Comparison of ENCODE assay signal across 25 cellular contexts in genomic region chr12:89368386-89368785, GRCh38. TPM values are rescaled to one million over a fixed set of nuclear protein-coding genes. Genes with fewer than 3 reads are reported as not detected.
DNase-seq lines count a peak whose midpoint lies in the region; ATAC-seq, FAIRE-seq and TF ChIP-seq lines count a peak whose summit lies in the region.
"Had no signal": no experiment of that assay in that cellular context is flagged by ENCODE, and none has a peak within 500 bp of the region (broad histone marks: within the 10 kb centered on the region; RNA-seq: fewer than 3 reads in every experiment).

No MANE protein-coding gene starts in this region.

- H3K4me2 ChIP-seq in endothelial cell of umbilical vein (ENCODE audit: insufficient read depth, low read length) = peak overlapping the region; percentile 7
- H3K4me2 ChIP-seq: GM23338 had no signal

- H3K27ac ChIP-seq in RWPE1 = peak overlapping the region; percentile 60
- peak overlapping the region; percentile 93 for H3K27ac ChIP-seq in endothelial cell of umbilical vein (ENCODE audit: insufficient read depth, low read depth, low read length)
- no peak overlapping the region for H3K27ac ChIP-seq in lower lobe of right lung
- H3K27ac ChIP-seq in small intestine (ENCODE audit: low read depth in 1 of 2, low read length in 1 of 2) = no peak overlapping the region
- H3K27ac ChIP-seq: SJCRH30 had no signal

- no peaks in the 10 kb centered on the region for H3K79me2 ChIP-seq in endothelial cell of umbilical vein (ENCODE audit: control insufficient read depth, insufficient read depth, low read length)

- H3K9me1 ChIP-seq in endothelial cell of umbilical vein (replicated peaks; ENCODE audit: control insufficient read depth, extremely low read depth, insufficient read depth, low read length) = no peaks in the 10 kb centered on the region

- H3K9me3 Mint-ChIP-seq in osteocyte (ENCODE audit: unreplicated experiment) = no peaks in the 10 kb centered on the region
- H3K9me3 Mint-ChIP-seq in activated naive CD4-positive, alpha-beta T cell treated with anti-CD3 and anti-CD28 coated beads for 36 hours = no peaks in the 10 kb centered on the region
- H3K9me3 Mint-ChIP-seq: GM23338 had no signal

- no peak overlapping the region for H3K4me3 ChIP-seq in endothelial cell of umbilical vein (replicated peaks in 1 of 3; ENCODE audit: insufficient read depth in 1 of 3, low read depth in 1 of 3, low read length in 3 of 3)
- no peak overlapping the region for H3K4me3 ChIP-seq in lower lobe of right lung
- H3K4me3 ChIP-seq in small intestine (ENCODE audit: low read depth in 1 of 2, low read length in 2 of 2) = no peak overlapping the region
- H3K4me3 ChIP-seq: GM12878, GM23338, HAP-1, SJCRH30 had no signal

- dilution Hi-C loops in endothelial cell of umbilical vein (cut with MboI; ENCODE audit: extremely low pct_ligation_motif_present, low sequenced_read_pairs) = no loop called here

- ATAC-seq in lower lobe of right lung = peak; percentile 41 to 43
- ATAC-seq in GM21360 (IDR thresholded peaks at IDR 0.05; ENCODE audit: unreplicated experiment) = no peak
- ATAC-seq: GM12878, GM23338, HepG2 had no signal

- TF ChIP-seq POLR2A in endothelial cell of umbilical vein (IDR thresholded peaks at IDR 0.05; ENCODE audit: low read depth, low read length) = no peak

- no peak overlapping the region for H3K27ac Mint-ChIP-seq in osteocyte (ENCODE audit: unreplicated experiment)
- no peak overlapping the region for H3K27ac Mint-ChIP-seq in activated naive CD4-positive, alpha-beta T cell treated with anti-CD3 and anti-CD28 coated beads for 36 hours
- H3K27ac Mint-ChIP-seq: GM23338 had no signal

- H2AFZ ChIP-seq in endothelial cell of umbilical vein (ENCODE audit: low read depth, low read length) = no peak overlapping the region
- H2AFZ ChIP-seq: GM23338 had no signal

- H3K27me3 Mint-ChIP-seq in osteocyte (ENCODE audit: unreplicated experiment) = no peaks in the 10 kb centered on the region
- H3K27me3 Mint-ChIP-seq in activated naive CD4-positive, alpha-beta T cell treated with anti-CD3 and anti-CD28 coated beads for 36 hours (ENCODE audit: low read depth) = peaks cover 2% of the 10 kb centered on the region

- H3K36me3 ChIP-seq in endothelial cell of umbilical vein (ENCODE audit: control insufficient read depth in 2 of 2, extremely low read depth in 1 of 2, insufficient read depth in 2 of 2, low read length in 2 of 2) (no peaks in the 10 kb centered on the region), lower lobe of right lung (no peaks in the 10 kb centered on the region), small intestine (ENCODE audit: control insufficient read depth in 2 of 2, insufficient read depth in 2 of 2, low read length in 2 of 2) (no peaks in the 10 kb centered on the region)
- H3K36me3 ChIP-seq: BE2C, HAP-1, SJCRH30 had no signal

- peaks cover 10% of the 10 kb centered on the region for H3K36me3 Mint-ChIP-seq in osteocyte (ENCODE audit: unreplicated experiment)
- no peaks in the 10 kb centered on the region for H3K36me3 Mint-ChIP-seq in activated naive CD4-positive, alpha-beta T cell treated with anti-CD3 and anti-CD28 coated beads for 36 hours (ENCODE audit: low read depth)

- CTCF ChIA-PET in RWPE1 (lab: Yijun Ruan, JAX) = no interaction called here
- CTCF ChIA-PET in endothelial cell of umbilical vein (lab: Charles Lee) = interaction anchor here (1.3 to 9.2 kb wide), 3 partner anchors 15 to 93 kb away, joined by 5 to 49 read pairs (median 9); partner anchors contain the start of gene DUSP6
- CTCF ChIA-PET in activated naive CD4-positive, alpha-beta T cell treated with anti-CD3 and anti-CD28 coated beads for 36 hours (lab: Charles Lee) = interaction anchor here (1.0 kb wide), 1 partner anchor 328 kb away, joined by 3 read pairs; no protein-coding TSS in a partner anchor

- H3K27me3 ChIP-seq in endothelial cell of umbilical vein (ENCODE audit: control insufficient read depth in 2 of 2, insufficient read depth in 2 of 2, low read length in 2 of 2) (no peaks in the 10 kb centered on the region), lower lobe of right lung (ENCODE audit: low read depth) (no peaks in the 10 kb centered on the region), small intestine (ENCODE audit: control insufficient read depth in 2 of 2, insufficient read depth in 2 of 2, low read length in 2 of 2) (no peaks in the 10 kb centered on the region)
- H3K27me3 ChIP-seq: BE2C, SJCRH30 had no signal

- no peak for FAIRE-seq in endothelial cell of umbilical vein (lab: Jason Lieb, UNC)
- FAIRE-seq in small intestine (lab: Jason Lieb, UNC) = no peak
- FAIRE-seq: A204.1, GM12878, HepG2 had no signal

- BruUV-seq in endothelial cell of umbilical vein (replicated peaks; lab: Mats Ljungman, UMichigan) = no TSS peak

- intact Hi-C loops in endothelial cell of umbilical vein (cut with micrococcal nuclease) = no loop called here
- intact Hi-C loops in lower lobe of right lung (cut with DNase I) = no loop called here
- intact Hi-C loops in activated naive CD4-positive, alpha-beta T cell treated with anti-CD3 and anti-CD28 coated beads for 36 hours (cut with micrococcal nuclease) = no loop called here

- no peak overlapping the region for H3K4me3 Mint-ChIP-seq in osteocyte (ENCODE audit: unreplicated experiment)
- no peak overlapping the region for H3K4me3 Mint-ChIP-seq in activated naive CD4-positive, alpha-beta T cell treated with anti-CD3 and anti-CD28 coated beads for 36 hours
- H3K4me3 Mint-ChIP-seq: GM23338 had no signal

- H3K9me3 ChIP-seq in endothelial cell of umbilical vein (replicated peaks; ENCODE audit: control insufficient read depth, insufficient read depth, low read length) (no peaks in the 10 kb centered on the region), lower lobe of right lung (no peaks in the 10 kb centered on the region), small intestine (ENCODE audit: control insufficient read depth, low read depth) (no peaks in the 10 kb centered on the region)
- H3K9me3 ChIP-seq: BE2C, HAP-1, SJCRH30 had no signal

- peaks cover 34% of the 10 kb centered on the region for H3K4me1 Mint-ChIP-seq in osteocyte (ENCODE audit: unreplicated experiment)
- H3K4me1 Mint-ChIP-seq in activated naive CD4-positive, alpha-beta T cell treated with anti-CD3 and anti-CD28 coated beads for 36 hours (ENCODE audit: low read depth) = peaks cover 4% of the 10 kb centered on the region

- DNase-seq in RWPE1 (ENCODE audit: low spot score) (no peak), endothelial cell of umbilical vein (ENCODE audit: low read depth, low spot score) (no peak), lower lobe of right lung (no peak), small intestine (peak; percentile 52), osteocyte (ENCODE audit: extremely low spot score, unreplicated experiment) (no peak), activated T-cell treated with anti-CD3 and anti-CD28 coated beads for 4 hours (no peak)
- DNase-seq in activated naive CD4-positive, alpha-beta T cell treated with anti-CD3 and anti-CD28 coated beads for 36 hours = no peak
- DNase-seq: BE2C; DMS79 treated with DMSO at 0.1 percent for 48 hours; KBM-7; NCI-H1092; NCI-H1436; NCI-H2081; NCI-H2171; NCI-H345; NCI-H524; NCI-H774; NK-92 treated with Interleukin-12 subunit alpha and Interleukin-12 subunit beta, amount 100 ng/mL, for 24 hours; SJCRH30 had no signal

- peak overlapping the region; percentile 14 for H3K9ac ChIP-seq in endothelial cell of umbilical vein (replicated peaks; ENCODE audit: extremely low read depth, insufficient read depth, low read length)

- H3K4me1 ChIP-seq in endothelial cell of umbilical vein (ENCODE audit: control insufficient read depth, extremely low read depth, insufficient read depth, low read length) = peaks cover 54% of the 10 kb centered on the region
- H3K4me1 ChIP-seq in lower lobe of right lung = peaks cover 12% of the 10 kb centered on the region
- H3K4me1 ChIP-seq in small intestine (ENCODE audit: control insufficient read depth in 2 of 2, insufficient read depth in 1 of 2, low read depth in 1 of 2, low read length in 1 of 2) = peaks cover 5 to 6% of the 10 kb centered on the region in 2 donors
- H3K4me1 ChIP-seq: BE2C, HAP-1, SJCRH30 had no signal

- 23 to 63% (median 36%) methylated on average over 4 of the region's 4 CpGs for WGBS in small intestine, 3 donors

- no peak for TF ChIP-seq CTCF in RWPE1 (conservative IDR thresholded peaks at IDR 0.05; ENCODE audit: low read depth)
- no peak for TF ChIP-seq CTCF in endothelial cell of umbilical vein (IDR thresholded peaks at IDR 0.05; ENCODE audit: extremely low read depth in 1 of 2, insufficient read depth in 1 of 2, low read depth in 1 of 2, low read length in 2 of 2)
- no peak for TF ChIP-seq CTCF in lower lobe of right lung (IDR thresholded peaks at IDR 0.05)
- no peak for TF ChIP-seq CTCF in osteocyte (IDR thresholded peaks at IDR 0.05)

- H4K20me1 ChIP-seq in endothelial cell of umbilical vein (replicated peaks; ENCODE audit: control insufficient read depth, extremely low read depth, insufficient read depth, low read length) = no peaks in the 10 kb centered on the region

- POLR2A ChIA-PET in RWPE1 (lab: Yijun Ruan, JAX; ENCODE audit: low non-redundant PET) (no interaction called here), endothelial cell of umbilical vein (lab: Charles Lee) (interaction anchor here (0.9 kb wide), 1 partner anchor 83 kb away, joined by 4 read pairs; no protein-coding TSS in a partner anchor)

TF ChIP-seq in endothelial cell of umbilical vein, 7 proteins besides CTCF, POLR2A, EP300 and RAD21 (continues in another document):
- TF ChIP-seq EZH2 (IDR thresholded peaks at IDR 0.05; ENCODE audit: borderline replicate concordance, low read depth, low read length, severe bottlenecking) = no peak
- TF ChIP-seq, protein P1, sequence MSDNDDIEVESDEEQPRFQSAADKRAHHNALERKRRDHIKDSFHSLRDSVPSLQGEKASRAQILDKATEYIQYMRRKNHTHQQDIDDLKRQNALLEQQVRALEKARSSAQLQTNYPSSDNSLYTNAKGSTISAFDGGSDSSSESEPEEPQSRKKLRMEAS (IDR thresholded peaks at IDR 0.05; ENCODE audit: insufficient read depth, insufficient read length) = no peak
- no peak for TF ChIP-seq FOS (IDR thresholded peaks at IDR 0.05; ENCODE audit: borderline replicate concordance, insufficient read depth, low read length)
- TF ChIP-seq MYC (IDR thresholded peaks at IDR 0.05; ENCODE audit: low read depth, low read length) = no peak
- no peak for TF ChIP-seq POLR2AphosphoS5 (IDR thresholded peaks at IDR 0.05; ENCODE audit: insufficient read depth, low read depth, low read length)

RNA-seq across cellular contexts. Expression of gene DUSP6, which starts 16.1 kb away (rescaled TPM):
- total RNA-seq in endothelial cell of umbilical vein = 148 and 200 TPM in 2 replicates
- polyA plus RNA-seq in endothelial cell of umbilical vein = 149 and 171 TPM in 2 replicates
- 139 and 150 TPM in 2 replicates for polyA plus RNA-seq in endothelial cell of umbilical vein (2011; cell fraction: cytosol; rRNA removed)
- polyA plus RNA-seq in endothelial cell of umbilical vein (2011; cell fraction: nucleus; rRNA removed) = 438 and 510 TPM in 2 replicates
- polyA plus RNA-seq in endothelial cell of umbilical vein (2012) = 142 and 205 TPM in 2 replicates
- 318 and 353 TPM in 2 replicates for polyA minus RNA-seq in endothelial cell of umbilical vein
- 2.6 TPM for polyA minus RNA-seq in endothelial cell of umbilical vein (2011; cell fraction: cytosol; rRNA and poly(A)+ RNA removed)
- polyA minus RNA-seq in endothelial cell of umbilical vein (2011; cell fraction: nucleus; rRNA and poly(A)+ RNA removed) = 428 and 523 TPM in 2 replicates
- 196 TPM for total RNA-seq in lower lobe of right lung
- 10 to 100 TPM; 10.3 to 28.2 (median 20.0) TPM for polyA plus RNA-seq in small intestine
- total RNA-seq in osteocyte = 30.2 and 55.1 TPM in 2 replicates
- 10 to 100 TPM; 24.8 to 26.1 TPM for total RNA-seq in activated naive CD4-positive, alpha-beta T cell treated with anti-CD3 and anti-CD28 coated beads for 36 hours

Comparison
In these comparisons a context has a peak if more than half of its experiments do, and no peak if none do; other contexts are left out.
1. H3K27ac ChIP-seq: peak in RWPE1 (single experiment) and endothelial cell of umbilical vein (single experiment); none in lower lobe of right lung (single experiment) and small intestine (0 of 2).